17 cellular contexts compared by ENCODE assay signal in genomic region chr10:133142523-133143199, GRCh38. TPM values are rescaled to one million over a fixed set of nuclear protein-coding genes. Genes with fewer than 3 reads are reported as not detected.
DNase-seq lines count a peak whose midpoint lies in the region; ATAC-seq and TF ChIP-seq lines count a peak whose summit lies in the region.
"Had no signal": no experiment of that assay in that cellular context is flagged by ENCODE, and none has a peak within 500 bp of the region (broad histone marks: within the 10 kb centered on the region; RNA-seq: fewer than 3 reads in every experiment).

No MANE protein-coding gene starts in this region.

- H3K27me3 ChIP-seq in BLaER1 treated with 17β-estradiol and CSF1 and Interleukin-3, amounts not matched to agents 10 nM and 100 nM = peaks cover 0 to 32% (median 0%) of the 10 kb centered on the region in 11 experiments; a peak in 6 of 22 replicates
- H3K27me3 ChIP-seq in endodermal cell (ENCODE audit: control insufficient read depth, insufficient read depth, low read length, poor library complexity, severe bottlenecking) = no peaks in the 10 kb centered on the region
- H3K27me3 ChIP-seq in smooth muscle cell (ENCODE audit: low read depth) = no peaks in the 10 kb centered on the region

- peaks cover 4% of the 10 kb centered on the region for H3K4me1 Mint-ChIP-seq in activated CD8-positive, alpha-beta memory T cell treated with anti-CD3 and anti-CD28 coated beads, Interleukin-2, amount 10 ng/mL, durations not matched to agents 7 days and 5 days
- peaks cover 24% of the 10 kb centered on the region for H3K4me1 Mint-ChIP-seq in endodermal cell
- peaks cover 43% of the 10 kb centered on the region for H3K4me1 Mint-ChIP-seq in nephron progenitor cell

- H3K27ac Mint-ChIP-seq in activated CD8-positive, alpha-beta memory T cell treated with anti-CD3 and anti-CD28 coated beads, Interleukin-2, amount 10 ng/mL, durations not matched to agents 7 days and 5 days = no peak overlapping the region
- H3K27ac Mint-ChIP-seq in endodermal cell = peak overlapping the region; percentile 53
- H3K27ac Mint-ChIP-seq in nephron progenitor cell = no peak overlapping the region

- H3K9ac ChIP-seq in BLaER1 treated with 17β-estradiol and CSF1 and Interleukin-3, amounts not matched to agents 10 nM and 100 nM = 0 out of 22 replicates have a peak overlapping the region, but pooled peaks of 2 of the 11 experiments have one; percentile 21 to 54
- H3K9ac ChIP-seq in endodermal cell (ENCODE audit: extremely low read depth, low read length, poor library complexity, severe bottlenecking) (no peak overlapping the region), smooth muscle cell (ENCODE audit: low read depth) (no peak overlapping the region)

- ATAC-seq in activated CD8-positive, alpha-beta memory T cell treated with anti-CD3 and anti-CD28 coated beads, Interleukin-2, amount 10 ng/mL, durations not matched to agents 7 days and 5 days = no peak
- ATAC-seq in GM19397 (IDR thresholded peaks at IDR 0.05; ENCODE audit: unreplicated experiment) = no peak

- peak overlapping the region; percentile 40 to 96 (median 89) for H3K4me2 ChIP-seq in BLaER1 treated with 17β-estradiol and CSF1 and Interleukin-3, amounts not matched to agents 10 nM and 100 nM
- no peak overlapping the region for H3K4me2 ChIP-seq in smooth muscle cell

- no peaks in the 10 kb centered on the region for H3F3A ChIP-seq in smooth muscle cell (ENCODE audit: low read depth)

- peak; percentile 37 for DNase-seq in activated CD8-positive, alpha-beta memory T cell treated with anti-CD3 and anti-CD28 coated beads, Interleukin-2, amount 10 ng/mL, durations not matched to agents 7 days and 5 days
- DNase-seq in activated CD8-positive, alpha-beta memory T cell treated with anti-CD3 and anti-CD28 coated beads, Interleukin-2, amount 50 U/mL, for 48 hours = no peak
- DNase-seq in endodermal cell (peak; percentile 63), nephron progenitor cell (peak; percentile 10), GM19238 (ENCODE audit: insufficient read length, low spot score) (no peak), smooth muscle cell (lab: John Stamatoyannopoulos, UW; ENCODE audit: unreplicated experiment) (no peak)
- DNase-seq: COR-L47, DMS153, EL, HCEC 1CT, NCI-H1436 treated with DMSO at 0.1 percent for 48 hours, NCI-H2081, NCI-H510A treated with DMSO at 0.1 percent for 48 hours had no signal

- no peaks in the 10 kb centered on the region for H3K36me3 ChIP-seq in BLaER1 treated with 17β-estradiol and CSF1 and Interleukin-3, amounts not matched to agents 10 nM and 100 nM
- H3K36me3 ChIP-seq in endodermal cell (ENCODE audit: control insufficient read depth, insufficient read depth, low read length) (no peaks in the 10 kb centered on the region), smooth muscle cell (ENCODE audit: low read depth) (no peaks in the 10 kb centered on the region)

- H3K4me1 ChIP-seq in BLaER1 treated with 17β-estradiol and CSF1 and Interleukin-3, amounts not matched to agents 10 nM and 100 nM = peaks cover 42 to 65% (median 61%) of the 10 kb centered on the region in 10 experiments
- H3K4me1 ChIP-seq in endodermal cell (ENCODE audit: control insufficient read depth, insufficient read depth, low read length) (peaks cover 7% of the 10 kb centered on the region), smooth muscle cell (ENCODE audit: low read depth) (no peaks in the 10 kb centered on the region)

- H3K4me3 Mint-ChIP-seq in activated CD8-positive, alpha-beta memory T cell treated with anti-CD3 and anti-CD28 coated beads, Interleukin-2, amount 10 ng/mL, durations not matched to agents 7 days and 5 days = no peak overlapping the region
- H3K4me3 Mint-ChIP-seq in endodermal cell (no peak overlapping the region), nephron progenitor cell (no peak overlapping the region)

- H3K9me3 Mint-ChIP-seq in activated CD8-positive, alpha-beta memory T cell treated with anti-CD3 and anti-CD28 coated beads, Interleukin-2, amount 10 ng/mL, durations not matched to agents 7 days and 5 days (ENCODE audit: low read depth) = no peaks in the 10 kb centered on the region
- peaks cover 6% of the 10 kb centered on the region for H3K9me3 Mint-ChIP-seq in endodermal cell
- H3K9me3 Mint-ChIP-seq in nephron progenitor cell = peaks cover 16% of the 10 kb centered on the region

- H3K4me3 ChIP-seq in BLaER1 treated with 17β-estradiol and CSF1 and Interleukin-3, amounts not matched to agents 10 nM and 100 nM = no peak overlapping the region
- H3K4me3 ChIP-seq in endodermal cell (ENCODE audit: low read length) (no peak overlapping the region), smooth muscle cell (no peak overlapping the region)

- H3K9me3 ChIP-seq in BLaER1 treated with 17β-estradiol and CSF1 and Interleukin-3, amounts not matched to agents 10 nM and 100 nM (replicated peaks in 1 of 11) = peaks cover 0 to 10% (median 7%) of the 10 kb centered on the region in 11 experiments; a peak in 15 of 22 replicates
- H3K9me3 ChIP-seq in endodermal cell (ENCODE audit: control insufficient read depth, low read length) (peaks cover 1% of the 10 kb centered on the region), smooth muscle cell (replicated peaks; ENCODE audit: low read depth) (no peaks in the 10 kb centered on the region)

- H3K36me3 Mint-ChIP-seq in activated CD8-positive, alpha-beta memory T cell treated with anti-CD3 and anti-CD28 coated beads, Interleukin-2, amount 10 ng/mL, durations not matched to agents 7 days and 5 days = no peaks in the 10 kb centered on the region
- H3K36me3 Mint-ChIP-seq in endodermal cell (ENCODE audit: low read depth) (no peaks in the 10 kb centered on the region), nephron progenitor cell (ENCODE audit: low read depth) (peaks cover 5% of the 10 kb centered on the region)
- H3K36me3 Mint-ChIP-seq: CD14-positive monocyte had no signal

- CTCF ChIA-PET in activated CD8-positive, alpha-beta memory T cell treated with anti-CD3 and anti-CD28 coated beads, Interleukin-2, amount 10 ng/mL, durations not matched to agents 7 days and 5 days (lab: Charles Lee) = interaction anchor here (0.8 to 2.0 kb wide), 8 partner anchors 10 to 488 kb away, joined by 3 to 17 read pairs (median 3); no protein-coding TSS in a partner anchor

- no peaks in the 10 kb centered on the region for H3K79me2 ChIP-seq in smooth muscle cell (ENCODE audit: low read depth)

- peaks cover 25% of the 10 kb centered on the region for H3K27me3 Mint-ChIP-seq in activated CD8-positive, alpha-beta memory T cell treated with anti-CD3 and anti-CD28 coated beads, Interleukin-2, amount 10 ng/mL, durations not matched to agents 7 days and 5 days
- peaks cover 2% of the 10 kb centered on the region for H3K27me3 Mint-ChIP-seq in endodermal cell (ENCODE audit: insufficient read depth)
- H3K27me3 Mint-ChIP-seq in nephron progenitor cell (ENCODE audit: low read depth, poor library complexity) = peaks cover 16% of the 10 kb centered on the region

- TF ChIP-seq CTCF in endodermal cell (conservative IDR thresholded peaks at IDR 0.05) = no peak
- no peak for TF ChIP-seq CTCF in nephron progenitor cell (IDR thresholded peaks at IDR 0.05)
- no peak for TF ChIP-seq CTCF in smooth muscle cell (IDR thresholded peaks at IDR 0.05; ENCODE audit: borderline replicate concordance, insufficient read depth, poor library complexity, severe bottlenecking)

- 93 to 96% methylated on average over 13 to 24 of the region's 24 CpGs for WGBS in endodermal cell (ENCODE audit: insufficient coverage in 1 of 2, insufficient read length in 1 of 2), 2 experiments
- 92% methylated on average over 24 of the region's 24 CpGs for WGBS in smooth muscle cell (ENCODE audit: low lambda C conversion rate)

- H4K20me1 ChIP-seq in BLaER1 treated with 17β-estradiol and CSF1 and Interleukin-3, amounts not matched to agents 10 nM and 100 nM = peaks cover 0 to 23% (median 6%) of the 10 kb centered on the region in 11 experiments; a peak in 8 of 22 replicates
- no peaks in the 10 kb centered on the region for H4K20me1 ChIP-seq in smooth muscle cell (ENCODE audit: low read depth)

- no peak overlapping the region for H2AFZ ChIP-seq in smooth muscle cell (ENCODE audit: low read depth)

- peak overlapping the region in 1 of 11 experiments; percentile 13; a peak in 1 of 22 replicates for H3K27ac ChIP-seq in BLaER1 treated with 17β-estradiol and CSF1 and Interleukin-3, amounts not matched to agents 10 nM and 100 nM
- H3K27ac ChIP-seq in endodermal cell (ENCODE audit: low read depth, low read length) (no peak overlapping the region), smooth muscle cell (ENCODE audit: low read depth) (no peak overlapping the region)

RNA-seq across cellular contexts. Expression of gene KNDC1, which starts 17.4 kb away (rescaled TPM):
- under 1 TPM in 1 of 2 experiments, not detected in 1; 0.32 TPM for total RNA-seq in activated CD8-positive, alpha-beta memory T cell treated with anti-CD3 and anti-CD28 coated beads, Interleukin-2, amount 10 ng/mL, durations not matched to agents 7 days and 5 days
- 1 to 10 TPM; 6.5 to 9.6 TPM for total RNA-seq in endodermal cell
- polyA plus RNA-seq in endodermal cell (2013, experiment 1 of 2) = 7.3 TPM
- polyA plus RNA-seq in endodermal cell (2013, experiment 2 of 2) = 4.6 TPM
- 1.8 and 2.3 TPM in 2 replicates for total RNA-seq in smooth muscle cell
- 3.1 and 3.4 TPM in 2 replicates for polyA plus RNA-seq in smooth muscle cell

RNA-seq across cellular contexts. Expression of gene ADGRA1, which starts 54.9 kb away (rescaled TPM):
- not detected for total RNA-seq in activated CD8-positive, alpha-beta memory T cell treated with anti-CD3 and anti-CD28 coated beads, Interleukin-2, amount 10 ng/mL, durations not matched to agents 7 days and 5 days
- 1 to 10 TPM in 1 of 2 donors, under 1 TPM in 1; 0.24 to 1.0 TPM for total RNA-seq in endodermal cell
- polyA plus RNA-seq in endodermal cell (2013, experiment 1 of 2) = 5.6 TPM
- polyA plus RNA-seq in endodermal cell (2013, experiment 2 of 2) = 6.9 TPM
- not detected in 2 replicates for total RNA-seq in smooth muscle cell
- not detected in 2 replicates for polyA plus RNA-seq in smooth muscle cell
- total RNA-seq: LHCN-M2 had no signal
- polyA plus RNA-seq: CD14-positive monocyte had no signal

Comparison
In these comparisons a context has a peak if more than half of its experiments do, and no peak if none do; other contexts are left out.
1. DNase-seq: peak in activated CD8-positive, alpha-beta memory T cell treated with anti-CD3 and anti-CD28 coated beads, Interleukin-2, amount 10 ng/mL, durations not matched to agents 7 days and 5 days (single experiment), endodermal cell (single experiment) and nephron progenitor cell (single experiment); none in activated CD8-positive, alpha-beta memory T cell treated with anti-CD3 and anti-CD28 coated beads, Interleukin-2, amount 50 U/mL, for 48 hours (single experiment), GM19238 (single experiment) and smooth muscle cell (single experiment).